ENCODE assay signal across 13 cellular contexts in genomic region chr2:134140251-134140661, GRCh38.
DNase-seq lines count a peak whose midpoint lies in the region; ATAC-seq, FAIRE-seq and TF ChIP-seq lines count a peak whose summit lies in the region.
"Had no signal": no experiment of that assay in that cellular context is flagged by ENCODE, and none has a peak within 500 bp of the region (broad histone marks: within the 10 kb centered on the region; RNA-seq: fewer than 3 reads in every experiment).

No MANE protein-coding gene starts in this region.

- H3K27me3 ChIP-seq in bronchial epithelial cell (ENCODE audit: control insufficient read depth, insufficient read depth, low read length), result no peaks in the 10 kb centered on the region
- H3K27me3 ChIP-seq in HepG2 (ENCODE audit: control insufficient read depth in 1 of 2, insufficient read depth in 2 of 2, low read length in 2 of 2), result no peaks in the 10 kb centered on the region
- H3K27me3 ChIP-seq: SJSA1, testis had no signal

- ATAC-seq in HepG2, result no peak
- no peak for ATAC-seq in GM19467 (IDR thresholded peaks at IDR 0.05; ENCODE audit: unreplicated experiment)

- CTCF ChIA-PET in HepG2 (lab: Yijun Ruan, JAX; ENCODE audit: low intra/inter-chr PET ratio, low total read pairs), result no interaction called here

- POLR2A ChIA-PET in HepG2 (lab: Yijun Ruan, JAX), result no interaction called here

- no peak overlapping the region for H2AFZ ChIP-seq in HepG2 (ENCODE audit: low read length)

- no TSS peak for BruUV-seq in HepG2 (replicated peaks; lab: Mats Ljungman, UMichigan)

- no peak for TF ChIP-seq POLR2A in HepG2 (IDR thresholded peaks at IDR 0.05; ENCODE audit: insufficient read depth in 1 of 2, low read depth in 2 of 2, low read length in 2 of 2)
- no peak for TF ChIP-seq POLR2A in GM12891 (IDR thresholded peaks at IDR 0.05; ENCODE audit: low read depth, low read length)

- no peak overlapping the region for H3K4me3 ChIP-seq in bronchial epithelial cell (ENCODE audit: low read depth, low read length)
- no peak overlapping the region for H3K4me3 ChIP-seq in HepG2 (replicated peaks in 1 of 3; ENCODE audit: insufficient read depth in 1 of 3, low read depth in 2 of 3, low read length in 3 of 3)
- H3K4me3 ChIP-seq: SJSA1, testis had no signal

- TF ChIP-seq RAD21 in HepG2 (CRISPR knock-in tag; IDR thresholded peaks at IDR 0.05), result no peak

- H3K4me1 ChIP-seq in HepG2 (ENCODE audit: insufficient read depth, low read length), result no peaks in the 10 kb centered on the region; the same call in 1 of the 2 replicates

- FAIRE-seq in bronchial epithelial cell (lab: Jason Lieb, UNC) (no peak), HepG2 (lab: Jason Lieb, UNC) (no peak), GM12891 (lab: Jason Lieb, UNC) (no peak)
- FAIRE-seq: A204.1, GM19239 had no signal

- TF ChIP-seq CTCF in bronchial epithelial cell (IDR thresholded peaks at IDR 0.05; ENCODE audit: insufficient read depth, low read length, severe bottlenecking) (no peak), HepG2 (CRISPR knock-in tag; IDR thresholded peaks at IDR 0.05) (no peak)

- H3K36me3 ChIP-seq in bronchial epithelial cell (ENCODE audit: control insufficient read depth, insufficient read depth, low read length), result no peaks in the 10 kb centered on the region
- peaks cover 3 to 4% of the 10 kb centered on the region in 2 experiments; a peak in 2 of 5 replicates for H3K36me3 ChIP-seq in HepG2 (replicated peaks in 1 of 2; ENCODE audit: control insufficient read depth in 1 of 2, insufficient read depth in 2 of 2, low read length in 2 of 2)
- H3K36me3 ChIP-seq: SJSA1 had no signal

- in situ Hi-C loops in HepG2 (cut with HindIII; ENCODE audit: extremely low pct_ligation_motif_present, low pct_unique_long_range_greater_than_20kb), result no loop called here
- in situ Hi-C loops in G401 (cut with HindIII; ENCODE audit: low sequenced_read_pairs), result no loop called here

- H3K79me2 ChIP-seq in HepG2 (ENCODE audit: insufficient read depth, low read length), result peaks cover 59% of the 10 kb centered on the region

- WGBS in HepG2 (ENCODE audit: low lambda C conversion rate), result 99% methylated on average over 9 of the region's 9 CpGs

- H4K20me1 ChIP-seq in HepG2 (ENCODE audit: insufficient read depth, low read length), result peaks cover 10% of the 10 kb centered on the region

- H3K27ac ChIP-seq in HepG2 (ENCODE audit: extremely low read length, insufficient read depth, low read length) (no peak overlapping the region), substantia nigra (ENCODE audit: low read depth, low read length, poor library complexity, severe bottlenecking) (peak overlapping the region; percentile 93)
- H3K27ac ChIP-seq: SJSA1, testis had no signal

- no peaks in the 10 kb centered on the region for H3K9me3 ChIP-seq in HepG2 (ENCODE audit: low read length)
- H3K9me3 ChIP-seq: SJSA1, testis had no signal

- DNase-seq in NCI-H748 (lab: John Stamatoyannopoulos, UW; ENCODE audit: unreplicated experiment) (peak; percentile 63), NCI-H748 treated with DMSO at 0.1 percent for 48 hours (lab: John Stamatoyannopoulos, UW) (no peak), bronchial epithelial cell (ENCODE audit: low read depth) (peak; percentile 72), HepG2 (ENCODE audit: low spot score) (no peak), substantia nigra (lab: John Stamatoyannopoulos, UW) (peak in 39 of 49 donors; percentile 19 to 88 (median 60)), GM12891 (ENCODE audit: insufficient read length, low spot score) (no peak), G401 (ENCODE audit: low spot score) (no peak)
- DNase-seq: NCI-H146, testis had no signal

- H3K9ac ChIP-seq in HepG2 (ENCODE audit: insufficient read depth, low read depth, low read length), result no peak overlapping the region

- TF ChIP-seq EP300 in HepG2 (IDR thresholded peaks at IDR 0.05; ENCODE audit: low read depth in 2 of 2, low read length in 2 of 2) (no peak), HepG2 (CRISPR knock-in tag; IDR thresholded peaks at IDR 0.05; ENCODE audit: borderline replicate concordance) (no peak)

- H3K4me2 ChIP-seq in HepG2 (ENCODE audit: low read depth, low read length), result no peak overlapping the region

- intact Hi-C loops in HepG2 (cut with micrococcal nuclease; ENCODE audit: unreplicated experiment), result no loop called here

TF ChIP-seq in HepG2, 621 proteins besides CTCF, POLR2A, EP300 and RAD21:
- TF ChIP-seq BRCA1 (CRISPR knock-in tag; IDR thresholded peaks at IDR 0.05), result no peak
- TF ChIP-seq RBM22 (optimal IDR thresholded peaks at IDR 0.05; ENCODE audit: low read length), result peak; percentile 47

TF ChIP-seq in GM12891, 5 proteins besides CTCF, POLR2A, EP300 and RAD21:
- TF ChIP-seq SPI1 (IDR thresholded peaks at IDR 0.05; ENCODE audit: low read depth, low read length) (no peak), PAX5 (IDR thresholded peaks at IDR 0.05; ENCODE audit: insufficient read depth, low read length, severe bottlenecking) (no peak)

Comparison
In these comparisons a context has a peak if more than half of its experiments do, and no peak if none do; other contexts are left out.
1. DNase-seq: peak in NCI-H748 (single experiment), bronchial epithelial cell (single experiment) and substantia nigra (39 of 49); none in NCI-H748 treated with DMSO at 0.1 percent for 48 hours (single experiment), HepG2 (single experiment), GM12891 (single experiment) and G401 (single experiment).